Comparison of ENCODE assay signal across 34 cellular contexts in the genomic region with DNA sequence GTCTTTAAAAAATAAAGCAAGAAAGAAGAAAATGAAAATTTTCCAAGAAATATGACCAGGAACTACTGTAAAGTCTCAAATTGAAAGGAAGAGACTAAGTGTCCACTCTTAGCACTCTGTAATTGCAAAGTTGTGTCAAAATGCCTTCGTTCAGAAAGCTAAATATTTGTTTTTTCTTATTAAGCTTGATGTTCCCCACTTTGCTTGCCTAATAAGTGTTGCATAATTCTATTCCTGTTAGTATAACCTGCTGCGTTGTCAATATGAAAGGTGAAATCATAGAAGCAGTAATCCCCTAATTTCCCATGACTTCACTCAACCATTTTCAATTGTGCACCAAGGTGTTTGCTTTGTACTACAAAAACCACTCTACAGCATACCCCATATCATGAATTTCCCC.
"Had no signal": no experiment of that assay in that cellular context is flagged by ENCODE, and none has a peak within 500 bp of the region (broad histone marks: within the 10 kb centered on the region; RNA-seq: fewer than 3 reads in every experiment).

No MANE protein-coding gene starts in this region.

- H3K4me3 ChIP-seq: MG63 had no signal

- H3K4me2 ChIP-seq: KMS-11 had no signal

- H3K9me3 ChIP-seq: MG63 had no signal

- H3K27ac ChIP-seq: KMS-11 had no signal

- DNase-seq: Karpas-422, Kasumi-1, MG63, MM.1S, MV-4-11, NCI-H1048, NCI-H1092, NCI-H1092 treated with DMSO at 0.1 percent for 48 hours, NCI-H1105, NCI-H1105 treated with DMSO at 0.1 percent for 48 hours, NCI-H1417, NCI-H1417 treated with DMSO at 0.1 percent for 48 hours, NCI-H1436, NCI-H1436 treated with DMSO at 0.1 percent for 48 hours, NCI-H146, NCI-H1694, NCI-H1694 treated with DMSO at 0.1 percent for 48 hours, NCI-H187, NCI-H187 treated with DMSO at 0.1 percent for 48 hours, NCI-H1930, NCI-H2029, NCI-H2029 treated with DMSO at 0.1 percent for 48 hours, NCI-H2081 treated with DMSO at 0.1 percent for 48 hours, NCI-H2107, NCI-H2171, NCI-H2171 treated with DMSO at 0.1 percent for 48 hours, NCI-H2227 treated with DMSO at 0.1 percent for 48 hours, NCI-H226, NCI-H345, NCI-H446, NCI-H446 treated with DMSO at 0.1 percent for 48 hours, NCI-H510A, NCI-H510A treated with DMSO at 0.1 percent for 48 hours had no signal

- H3K27me3 ChIP-seq: MG63 had no signal

- H3K9ac ChIP-seq: KMS-11 had no signal

- H3K36me3 ChIP-seq: MG63 had no signal
